ENCODE assay signal across 18 cellular contexts in genomic region chr7:105857009-105857952, GRCh38. TPM values are rescaled to one million over a fixed set of nuclear protein-coding genes. Genes with fewer than 3 reads are reported as not detected.
DNase-seq lines count a peak whose midpoint lies in the region; ATAC-seq, FAIRE-seq and TF ChIP-seq lines count a peak whose summit lies in the region.
"Had no signal": no experiment of that assay in that cellular context is flagged by ENCODE, and none has a peak within 500 bp of the region (broad histone marks: within the 10 kb centered on the region; RNA-seq: fewer than 3 reads in every experiment).

No MANE protein-coding gene starts in this region.

- WGBS in HepG2 (ENCODE audit: low lambda C conversion rate): 29% methylated on average over 2 of the region's 2 CpGs
- 68% methylated on average over 2 of the region's 2 CpGs for WGBS in right lobe of liver (ENCODE audit: insufficient coverage, low coverage, low lambda C conversion rate, missing lambda C conversion rate)
- 81 to 94% methylated on average over 2 of the region's 2 CpGs for WGBS in endodermal cell (ENCODE audit: insufficient coverage in 1 of 2, insufficient read length in 1 of 2), 2 experiments

- H3K36me3 ChIP-seq in HepG2 (replicated peaks in 1 of 2; ENCODE audit: control insufficient read depth in 1 of 2, insufficient read depth in 2 of 2, low read length in 2 of 2): no peaks in the 10 kb centered on the region
- H3K36me3 ChIP-seq in right lobe of liver: no peaks in the 10 kb centered on the region
- no peaks in the 10 kb centered on the region for H3K36me3 ChIP-seq in endodermal cell (ENCODE audit: control insufficient read depth, insufficient read depth, low read length)
- no peaks in the 10 kb centered on the region for H3K36me3 ChIP-seq in tibial artery
- H3K36me3 ChIP-seq: sigmoid colon had no signal

- no TSS peak for BruUV-seq in HepG2 (replicated peaks; lab: Mats Ljungman, UMichigan)

- in situ Hi-C loops in HepG2 (cut with HindIII; ENCODE audit: extremely low pct_ligation_motif_present, low pct_unique_long_range_greater_than_20kb): no loop called here

- H3K79me2 ChIP-seq in HepG2 (ENCODE audit: insufficient read depth, low read length): no peaks in the 10 kb centered on the region

- no peak for TF ChIP-seq RAD21 in HepG2 (CRISPR knock-in tag; IDR thresholded peaks at IDR 0.05)

- H3K27ac Mint-ChIP-seq in T-helper 17 cell: peak overlapping the region; percentile 60
- H3K27ac Mint-ChIP-seq in endodermal cell: peak overlapping the region; percentile 71

- H2AFZ ChIP-seq in HepG2 (ENCODE audit: low read length): no peak overlapping the region

- H3K9ac ChIP-seq in HepG2 (ENCODE audit: insufficient read depth, low read depth, low read length) (no peak overlapping the region), endodermal cell (ENCODE audit: extremely low read depth, low read length, poor library complexity, severe bottlenecking) (no peak overlapping the region)

- peak; percentile 83 for FAIRE-seq in HepG2 (lab: Jason Lieb, UNC)

- TF ChIP-seq POLR2A in HepG2 (IDR thresholded peaks at IDR 0.05; ENCODE audit: insufficient read depth in 1 of 2, low read depth in 2 of 2, low read length in 2 of 2) (no peak), right lobe of liver (IDR thresholded peaks at IDR 0.05) (no peak)

- H3K27me3 Mint-ChIP-seq in T-helper 17 cell: peaks cover 5% of the 10 kb centered on the region
- H3K27me3 Mint-ChIP-seq in endodermal cell (ENCODE audit: insufficient read depth): no peaks in the 10 kb centered on the region

- peaks cover 33% of the 10 kb centered on the region for H3K4me1 Mint-ChIP-seq in T-helper 17 cell
- H3K4me1 Mint-ChIP-seq in endodermal cell: peaks cover 32% of the 10 kb centered on the region

- H3K27ac ChIP-seq in HepG2 (ENCODE audit: extremely low read length, insufficient read depth, low read length) (no peak overlapping the region), right lobe of liver (no peak overlapping the region), endodermal cell (ENCODE audit: low read depth, low read length) (no peak overlapping the region), tibial artery (no peak overlapping the region)
- H3K27ac ChIP-seq: body of pancreas, RWPE1 had no signal

- peak in 1 of 2 experiments; percentile 16; a peak in 1 of 4 replicates for TF ChIP-seq EP300 in HepG2 (IDR thresholded peaks at IDR 0.05; ENCODE audit: low read depth in 2 of 2, low read length in 2 of 2)
- 0 out of 2 replicates have a peak, but pooled peaks have one; percentile 22 for TF ChIP-seq EP300 in HepG2 (CRISPR knock-in tag; IDR thresholded peaks at IDR 0.05; ENCODE audit: borderline replicate concordance)

- TF ChIP-seq CTCF in HepG2 (CRISPR knock-in tag; IDR thresholded peaks at IDR 0.05) (no peak), right lobe of liver (IDR thresholded peaks at IDR 0.05) (no peak), endodermal cell (conservative IDR thresholded peaks at IDR 0.05) (no peak), tibial artery (IDR thresholded peaks at IDR 0.05) (no peak)

- H3K4me1 ChIP-seq in HepG2 (ENCODE audit: insufficient read depth, low read length) (peaks cover 27% of the 10 kb centered on the region), right lobe of liver (no peaks in the 10 kb centered on the region), endodermal cell (ENCODE audit: control insufficient read depth, insufficient read depth, low read length) (no peaks in the 10 kb centered on the region), tibial artery (peaks cover 0 to 7% (median 4%) of the 10 kb centered on the region in 4 donors)
- H3K4me1 ChIP-seq: body of pancreas had no signal

- H3K9me3 ChIP-seq in HepG2 (ENCODE audit: low read length) (no peaks in the 10 kb centered on the region), right lobe of liver (no peaks in the 10 kb centered on the region), T-helper 17 cell (ENCODE audit: control insufficient read depth, low read length, poor library complexity, severe bottlenecking) (no peaks in the 10 kb centered on the region), endodermal cell (ENCODE audit: control insufficient read depth, low read length) (no peaks in the 10 kb centered on the region), tibial artery (no peaks in the 10 kb centered on the region)
- H3K9me3 ChIP-seq: body of pancreas, sigmoid colon had no signal

- H3K27me3 ChIP-seq in HepG2 (ENCODE audit: control insufficient read depth in 1 of 2, insufficient read depth in 2 of 2, low read length in 2 of 2): no peaks in the 10 kb centered on the region
- no peaks in the 10 kb centered on the region for H3K27me3 ChIP-seq in right lobe of liver
- H3K27me3 ChIP-seq in endodermal cell (ENCODE audit: control insufficient read depth, insufficient read depth, low read length, poor library complexity, severe bottlenecking): no peaks in the 10 kb centered on the region
- H3K27me3 ChIP-seq in tibial artery: no peaks in the 10 kb centered on the region
- H3K27me3 ChIP-seq: body of pancreas, sigmoid colon had no signal

- H3K4me3 Mint-ChIP-seq in T-helper 17 cell (peak overlapping the region; percentile 37), endodermal cell (no peak overlapping the region)

- peak overlapping the region; percentile 21; the same call in 1 of the 2 replicates for H3K4me2 ChIP-seq in HepG2 (ENCODE audit: low read depth, low read length)

- H3K9me3 Mint-ChIP-seq in endodermal cell: no peaks in the 10 kb centered on the region

- DNase-seq in HepG2 (ENCODE audit: low spot score): peak; percentile 12
- no peak for DNase-seq in right lobe of liver
- DNase-seq in T-helper 17 cell: no peak
- no peak for DNase-seq in endodermal cell
- no peak for DNase-seq in NCI-H1417 treated with DMSO at 0.1 percent for 48 hours (lab: John Stamatoyannopoulos, UW)
- no peak for DNase-seq in tibial artery
- no peak for DNase-seq in NOMO-1 treated with DMSO at 0.1 percent for 48 hours (lab: John Stamatoyannopoulos, UW; ENCODE audit: unreplicated experiment)
- DNase-seq: activated CD4-positive, alpha-beta T cell treated with anti-CD3 and anti-CD28 coated beads, Interleukin-2, amount 50 U/mL, for 4 hours; body of pancreas; HCEC 1CT; Karpas-422; mesendoderm; NCI-H1092 treated with DMSO at 0.1 percent for 48 hours; NCI-H2081 treated with DMSO at 0.1 percent for 48 hours; NCI-H510A; posterior cingulate gyrus; sigmoid colon had no signal

- H4K20me1 ChIP-seq in HepG2 (ENCODE audit: insufficient read depth, low read length): no peaks in the 10 kb centered on the region

- CTCF ChIA-PET in HepG2 (lab: Yijun Ruan, JAX; ENCODE audit: low intra/inter-chr PET ratio, low total read pairs): no interaction called here

- H3K4me3 ChIP-seq in HepG2 (replicated peaks in 1 of 3; ENCODE audit: insufficient read depth in 1 of 3, low read depth in 2 of 3, low read length in 3 of 3) (no peak overlapping the region), right lobe of liver (no peak overlapping the region), endodermal cell (ENCODE audit: low read length) (no peak overlapping the region), tibial artery (no peak overlapping the region)
- H3K4me3 ChIP-seq: body of pancreas, sigmoid colon had no signal

- H3K36me3 Mint-ChIP-seq in T-helper 17 cell (ENCODE audit: low read depth) (peaks cover 3% of the 10 kb centered on the region), endodermal cell (ENCODE audit: low read depth) (no peaks in the 10 kb centered on the region)

- ATAC-seq in HepG2: peak; percentile 93
- no peak for ATAC-seq in right lobe of liver
- peak; percentile 65 for ATAC-seq in T-helper 17 cell
- ATAC-seq: body of pancreas had no signal

- POLR2A ChIA-PET in HepG2 (lab: Yijun Ruan, JAX): no interaction called here

- intact Hi-C loops in HepG2 (cut with micrococcal nuclease; ENCODE audit: unreplicated experiment): no loop called here
- intact Hi-C loops in right lobe of liver (cut with DNase I): no loop called here
- intact Hi-C loops in tibial artery (cut with DNase I; ENCODE audit: low total_unique reads): no loop called here

TF ChIP-seq in HepG2, 621 proteins besides CTCF, POLR2A, EP300 and RAD21 (continues in another document):
- TF ChIP-seq RBAK (CRISPR knock-in tag; IDR thresholded peaks at IDR 0.05): no peak
- peak; percentile 20 for TF ChIP-seq TEAD3 (CRISPR knock-in tag; optimal IDR thresholded peaks at IDR 0.05; ENCODE audit: borderline replicate concordance)
- TF ChIP-seq ZNF674 (CRISPR knock-in tag; IDR thresholded peaks at IDR 0.05; ENCODE audit: low read depth): no peak

RNA-seq across cellular contexts. Expression of gene ATXN7L1, which starts 19.1 kb away (rescaled TPM):
- total RNA-seq in HepG2 (2016; rRNA removed; fragmentation: Illumina TruSeq; extraction: Trizol): 7.7 and 7.8 TPM in 2 replicates
- total RNA-seq in HepG2 (2016; cell fraction: cytosol; rRNA removed; fragmentation: Illumina TruSeq; extraction: Trizol; ENCODE audit: low read depth): 5.5 and 6.6 TPM in 2 replicates
- total RNA-seq in HepG2 (2016; cell fraction: insoluble cytoplasmic fraction; rRNA removed; fragmentation: Illumina TruSeq; extraction: Trizol): 6.4 and 8.4 TPM in 2 replicates
- total RNA-seq in HepG2 (2016; cell fraction: membrane; rRNA removed; fragmentation: Illumina TruSeq; extraction: Trizol): 6.2 and 7.4 TPM in 2 replicates
- 11.2 and 17.2 TPM in 2 replicates for total RNA-seq in HepG2 (2016; cell fraction: nucleus; rRNA removed; fragmentation: Illumina TruSeq; extraction: Trizol)
- polyA plus RNA-seq in HepG2 (2011; rRNA removed): 4.1 and 4.3 TPM in 2 replicates
- 1.3 and 1.7 TPM in 2 replicates for polyA plus RNA-seq in HepG2 (2011; cell fraction: cytosol; rRNA removed)
- 11.3 and 12.0 TPM in 2 replicates for polyA plus RNA-seq in HepG2 (2011; cell fraction: nucleus; rRNA removed)
- polyA plus RNA-seq in HepG2 (2012): 4.3 and 5.7 TPM in 2 replicates
- 7.6 and 8.7 TPM in 2 replicates for polyA plus RNA-seq in HepG2 (2016; cell fraction: cytosol; fragmentation: Illumina TruSeq; extraction: Trizol; ENCODE audit: low read depth)
- 7.7 and 8.4 TPM in 2 replicates for polyA plus RNA-seq in HepG2 (2016; cell fraction: insoluble cytoplasmic fraction; fragmentation: Illumina TruSeq; extraction: Trizol; ENCODE audit: low read depth)
- polyA plus RNA-seq in HepG2 (2016; cell fraction: membrane; fragmentation: Illumina TruSeq; extraction: Trizol; ENCODE audit: low read depth): 7.2 and 7.9 TPM in 2 replicates
- polyA plus RNA-seq in HepG2 (2016; cell fraction: nucleus; fragmentation: Illumina TruSeq; extraction: Trizol; ENCODE audit: insufficient read depth, low read depth): 19.9 and 21.6 TPM in 2 replicates
- polyA minus RNA-seq in HepG2 (2011; rRNA and poly(A)+ RNA removed; ENCODE audit: low replicate concordance): 6.4 and 6.7 TPM in 2 replicates
- 1.5 and 4.4 TPM in 2 replicates for polyA minus RNA-seq in HepG2 (2011; cell fraction: cytosol; rRNA and poly(A)+ RNA removed)
- polyA minus RNA-seq in HepG2 (2011; cell fraction: nucleus; rRNA and poly(A)+ RNA removed): 16.5 and 21.3 TPM in 2 replicates
- total RNA-seq in right lobe of liver: 10 to 100 TPM in 3 of 6 experiments, 1 to 10 TPM in 3; 7.1 to 15.7 (median 11.0) TPM
- total RNA-seq in T-helper 17 cell: 10 to 100 TPM; 36.6 to 45.7 TPM
- total RNA-seq in endodermal cell: 10 to 100 TPM; 16.9 to 30.4 TPM
- 11.4 TPM for polyA plus RNA-seq in endodermal cell (2013, experiment 1 of 2)
- polyA plus RNA-seq in endodermal cell (2013, experiment 2 of 2): 8.7 TPM

Comparison
In these comparisons a context has a peak if more than half of its experiments do, and no peak if none do; other contexts are left out.
1. ATAC-seq: peak in HepG2 (single experiment) and T-helper 17 cell (single experiment); none in right lobe of liver (0 of 4).